27 cellular contexts compared by ENCODE assay signal in the genomic region with DNA sequence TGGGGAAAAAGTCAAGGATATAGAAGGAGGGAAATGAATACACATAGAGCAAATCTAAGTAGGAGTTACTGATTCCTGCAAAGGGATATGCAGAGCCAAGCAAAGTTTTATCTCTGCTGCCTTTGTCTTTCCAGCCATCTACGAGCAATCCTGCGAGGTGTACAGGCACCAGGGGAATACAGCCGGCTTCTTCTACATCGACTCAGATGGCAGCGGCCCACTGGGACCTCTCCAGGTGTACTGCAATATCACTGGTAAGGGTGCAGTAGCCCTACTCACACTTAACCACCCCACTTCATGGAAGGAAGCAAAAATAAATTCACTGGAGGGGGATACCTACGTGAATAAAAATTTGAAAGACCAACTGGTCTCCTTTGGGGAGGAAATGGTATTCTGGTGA.
"Had no signal": no experiment of that assay in that cellular context is flagged by ENCODE, and none has a peak within 500 bp of the region (broad histone marks: within the 10 kb centered on the region; RNA-seq: fewer than 3 reads in every experiment).

No MANE protein-coding gene starts in this region.

- H3K9me3 ChIP-seq: gastrocnemius medialis, prostate gland, right atrium auricular region, stomach, thyroid gland, vagina had no signal

- H3K4me3 ChIP-seq: dorsolateral prefrontal cortex, gastrocnemius medialis, neural progenitor cell, prostate gland, right atrium auricular region, smooth muscle cell, stomach, thyroid gland, vagina had no signal

- H3K36me3 ChIP-seq: gastrocnemius medialis, neural progenitor cell, prostate gland, right atrium auricular region, stomach, thyroid gland, vagina had no signal

- H3K27ac ChIP-seq: dorsolateral prefrontal cortex, epithelial cell of prostate, gastrocnemius medialis, neural progenitor cell, parathyroid adenoma, prostate gland, right atrium auricular region, stomach, thyroid gland, vagina had no signal

- DNase-seq: dorsolateral prefrontal cortex; effector CD4-positive, alpha-beta T cell; foreskin fibroblast; gastrocnemius medialis; head of caudate nucleus; kidney; mesenchymal stem cell; midbrain; naive thymus-derived CD4-positive, alpha-beta T cell; stimulated activated CD4-positive, alpha-beta T cell treated with anti-CD3 and anti-CD28 coated beads, Interleukin-12 subunit alpha, Interleukin-12 subunit beta, amount 100 ng/mL, for 4 hours; stimulated activated CD4-positive, alpha-beta T cell treated with anti-CD3 and anti-CD28 coated beads, Interleukin-1b, Interleukin-23, amount 100 ng/mL, for 48 hours; stimulated activated CD4-positive, alpha-beta T cell treated with anti-CD3 and anti-CD28 coated beads, Interleukin-4, amount 100 ng/mL, for 1 hour; stimulated activated naive CD4-positive, alpha-beta T cell treated with Interleukin-2 at 50 U/mL for 16 hours; stomach; thyroid gland; trophoblast cell had no signal

- H3K79me2 ChIP-seq: parathyroid adenoma had no signal

- H3K4me2 ChIP-seq: smooth muscle cell had no signal

- ATAC-seq: esophagus mucosa; gastrocnemius medialis; left lobe of liver; naive thymus-derived CD4-positive, alpha-beta T cell; sciatic nerve; stimulated activated effector memory CD8-positive, alpha-beta T cell treated with anti-CD3 and anti-CD28 coated beads, Interleukin-12 subunit alpha, Interleukin-12 subunit beta, amount 100 ng/mL, for 72 hours had no signal

- H3K4me1 ChIP-seq: gastrocnemius medialis, parathyroid adenoma, prostate gland, right atrium auricular region, stomach, thyroid gland, vagina had no signal

- H3K9ac ChIP-seq: neural progenitor cell, parathyroid adenoma had no signal

- H2AFZ ChIP-seq: neural progenitor cell, parathyroid adenoma had no signal

- H3K27me3 ChIP-seq: dorsolateral prefrontal cortex, gastrocnemius medialis, neural progenitor cell, right atrium auricular region, stomach, thyroid gland, vagina had no signal
